8 cellular contexts compared by ENCODE assay signal in genomic region chr1:229258031-229258850, GRCh38. TPM values are rescaled to one million over a fixed set of nuclear protein-coding genes. Genes with fewer than 3 reads are reported as not detected.
DNase-seq lines count a peak whose midpoint lies in the region; ATAC-seq and TF ChIP-seq lines count a peak whose summit lies in the region.

No MANE protein-coding gene starts in this region.

- no peak overlapping the region for H3K9ac ChIP-seq in NT2/D1 (ENCODE audit: insufficient read length, low read depth)

- no peaks in the 10 kb centered on the region for H3K27me3 ChIP-seq in CD8-positive, alpha-beta memory T cell (ENCODE audit: insufficient read depth, low read length, poor library complexity, severe bottlenecking)
- no peaks in the 10 kb centered on the region for H3K27me3 ChIP-seq in NT2/D1 (ENCODE audit: insufficient read depth, insufficient read length)

- peak overlapping the region in 6 of 7 donors; percentile 1 to 66 (median 49) for H3K4me3 Mint-ChIP-seq in CD8-positive, alpha-beta memory T cell
- H3K4me3 Mint-ChIP-seq in HFFc6 (no peak overlapping the region), endothelial cell (ENCODE audit: unreplicated experiment) (peak overlapping the region; percentile 71)

- peaks cover 30% of the 10 kb centered on the region for H3K4me1 ChIP-seq in CD8-positive, alpha-beta memory T cell (ENCODE audit: insufficient read depth, low read length)
- no peaks in the 10 kb centered on the region for H3K4me1 ChIP-seq in NT2/D1 (ENCODE audit: insufficient read depth, insufficient read length)

- H3K9me3 ChIP-seq in CD8-positive, alpha-beta memory T cell (ENCODE audit: low read length) = no peaks in the 10 kb centered on the region
- no peaks in the 10 kb centered on the region for H3K9me3 ChIP-seq in NT2/D1 (ENCODE audit: insufficient read depth, low read length)

- peak; percentile 92 for TF ChIP-seq CTCF in HFFc6 (IDR thresholded peaks at IDR 0.05)
- TF ChIP-seq CTCF in endothelial cell (IDR thresholded peaks at IDR 0.05; ENCODE audit: unreplicated experiment) = peak; percentile 79

- POLR2A ChIA-PET in CD8-positive, alpha-beta memory T cell (lab: Charles Lee) = no interaction called here

- peak overlapping the region; percentile 19 for H3K4me3 ChIP-seq in CD8-positive, alpha-beta memory T cell (ENCODE audit: low read length)
- H3K4me3 ChIP-seq in NT2/D1 (ENCODE audit: insufficient read length, low read depth) = no peak overlapping the region

- CTCF ChIA-PET in CD8-positive, alpha-beta memory T cell (lab: Charles Lee) = interaction anchor here (0.7 to 3.9 kb wide), 21 partner anchors 10 to 1047 kb away, joined by 3 to 58 read pairs (median 4); partner anchors contain the start of genes NUP133 and RAB4A

- peak; percentile 44 to 71 (median 61) for DNase-seq in CD8-positive, alpha-beta memory T cell
- DNase-seq in HFFc6 = peak; percentile 66
- peak; percentile 73 for DNase-seq in NT2/D1 (ENCODE audit: low read depth, low spot score)
- DNase-seq in activated CD8-positive, alpha-beta memory T cell treated with anti-CD3 and anti-CD28 coated beads, Interleukin-2, amount 50 U/mL, for 24 hours (ENCODE audit: extremely low read depth) = peak; percentile 24
- peak; percentile 68 for DNase-seq in endothelial cell (ENCODE audit: low spot score)
- DNase-seq in myocyte (ENCODE audit: low read depth) = peak; percentile 69
- peak; percentile 44 to 82 (median 56) for DNase-seq in stimulated activated naive CD4-positive, alpha-beta T cell (lab: John Stamatoyannopoulos, UW)

- no peak overlapping the region for H3K27ac ChIP-seq in CD8-positive, alpha-beta memory T cell (ENCODE audit: low read depth, low read length)

- peaks cover 27 to 36% (median 33%) of the 10 kb centered on the region in 3 donors for H3K4me1 Mint-ChIP-seq in CD8-positive, alpha-beta memory T cell
- H3K4me1 Mint-ChIP-seq in HFFc6 (ENCODE audit: low read depth) = peaks cover 4% of the 10 kb centered on the region
- H3K4me1 Mint-ChIP-seq in endothelial cell (ENCODE audit: unreplicated experiment) = peaks cover 10% of the 10 kb centered on the region

- no peaks in the 10 kb centered on the region for H3K9me3 Mint-ChIP-seq in CD8-positive, alpha-beta memory T cell
- H3K9me3 Mint-ChIP-seq in HFFc6 = no peaks in the 10 kb centered on the region
- no peaks in the 10 kb centered on the region for H3K9me3 Mint-ChIP-seq in endothelial cell (ENCODE audit: unreplicated experiment)

- peak overlapping the region in 5 of 8 donors; percentile 52 to 90 (median 77) for H3K27ac Mint-ChIP-seq in CD8-positive, alpha-beta memory T cell
- H3K27ac Mint-ChIP-seq in HFFc6 (no peak overlapping the region), endothelial cell (ENCODE audit: unreplicated experiment) (no peak overlapping the region)

- peaks cover 0 to 2% of the 10 kb centered on the region in 2 donors for H3K27me3 Mint-ChIP-seq in CD8-positive, alpha-beta memory T cell
- H3K27me3 Mint-ChIP-seq in HFFc6 (ENCODE audit: insufficient read depth) (no peaks in the 10 kb centered on the region; the same call in 1 of the 2 replicates), endothelial cell (ENCODE audit: unreplicated experiment) (no peaks in the 10 kb centered on the region)

- H3K36me3 Mint-ChIP-seq in CD8-positive, alpha-beta memory T cell = no peaks in the 10 kb centered on the region
- H3K36me3 Mint-ChIP-seq in HFFc6 (ENCODE audit: low read depth) = no peaks in the 10 kb centered on the region
- no peaks in the 10 kb centered on the region for H3K36me3 Mint-ChIP-seq in endothelial cell (ENCODE audit: low read depth, unreplicated experiment)

- ATAC-seq in HG03469 (IDR thresholded peaks at IDR 0.05; ENCODE audit: unreplicated experiment) = no peak

- H3K36me3 ChIP-seq in CD8-positive, alpha-beta memory T cell (ENCODE audit: insufficient read depth, low read length) = no peaks in the 10 kb centered on the region
- H3K36me3 ChIP-seq in NT2/D1 (ENCODE audit: insufficient read depth, insufficient read length, low read length) = no peaks in the 10 kb centered on the region

RNA-seq across cellular contexts. Expression of gene RAB4A, which starts 12.7 kb away (rescaled TPM):
- total RNA-seq in CD8-positive, alpha-beta memory T cell = 10 to 100 TPM; 32.2 to 34.9 TPM
- 24.4 TPM for polyA plus RNA-seq in CD8-positive, alpha-beta memory T cell
- 10 to 100 TPM; 34.7 to 64.2 (median 41.3) TPM for total RNA-seq in HFFc6 (2021; fragmentation: NEBNext Ultra II Directional; extraction: Animal tissue kit (Norgen Biotek cat#: 25700))
- 80.4 TPM for total RNA-seq in endothelial cell (ENCODE audit: unreplicated experiment)
- total RNA-seq in myocyte = 15.7 and 18.7 TPM in 2 replicates
- 19.9 TPM for polyA plus RNA-seq in myocyte (2012)

Comparison
In these comparisons a context has a peak if more than half of its experiments do, and no peak if none do; other contexts are left out.
1. H3K27ac Mint-ChIP-seq: peak in CD8-positive, alpha-beta memory T cell (5 of 8); none in HFFc6 (single experiment) and endothelial cell (single experiment).
2. Peak in every context shown above with its lines, with median percentiles within 50 percentile points of each other: DNase-seq.